31 cellular contexts compared by ENCODE assay signal in genomic region chr6:45498620-45499019, GRCh38.
"Had no signal": no experiment of that assay in that cellular context is flagged by ENCODE, and none has a peak within 500 bp of the region (broad histone marks: within the 10 kb centered on the region; RNA-seq: fewer than 3 reads in every experiment).

No MANE protein-coding gene starts in this region.

- H3K9me3 ChIP-seq: ascending aorta, gastrocnemius medialis, pancreas, prostate gland, tibial artery, upper lobe of right lung had no signal

- DNase-seq: activated CD4-positive, alpha-beta memory T cell treated with anti-CD3 and anti-CD28 coated beads for 36 hours; activated CD4-positive, alpha-beta T cell treated with anti-CD3 and anti-CD28 coated beads, Interleukin-2, amount 10 ng/mL, durations not matched to agents 24 days and 14 days; activated CD8-positive, alpha-beta memory T cell treated with anti-CD3 and anti-CD28 coated beads, Interleukin-2, amount 50 U/mL, for 4 hours; activated T-cell treated with anti-CD3 and anti-CD28 coated beads, Interleukin-2, amount 50 U/mL, for 1 hour; dorsolateral prefrontal cortex; effector memory CD4-positive, alpha-beta T cell; gastrocnemius medialis; hippocampal formation; left cardiac atrium; naive B cell; nephron progenitor cell; nucleus accumbens; pancreas; retina; stimulated activated CD4-positive, alpha-beta T cell treated with anti-CD3 and anti-CD28 coated beads, Interleukin-4, amount 100 ng/mL, for 24 hours; stimulated activated naive CD8-positive, alpha-beta T cell treated with anti-CD3 and anti-CD28 coated beads, Interleukin-15, amount 100 ng/mL, for 72 hours; tibial artery; upper lobe of right lung; WERI-Rb-1 had no signal

- ATAC-seq: activated CD4-positive, CD25-positive, alpha-beta regulatory T cell treated with anti-CD3 and anti-CD28 coated beads, Interleukin-2, amount 50 U/mL, for 24 hours; activated T-helper 17 cell treated with anti-CD3 and anti-CD28 coated beads, Interleukin-2, amount 50 U/mL, for 72 hours; gastrocnemius medialis; left cardiac atrium; pancreas; sciatic nerve; stimulated activated memory B cell treated with anti-CD40 and anti-IgM and Interleukin-4, amounts not matched to agents 10 μg/mL and 1 μg/mL and 100 μg/mL, for 72 hours; stimulated activated naive CD8-positive, alpha-beta T cell treated with anti-CD3 and anti-CD28 coated beads, Interleukin-15, amount 100 ng/mL, for 72 hours; upper lobe of right lung had no signal

- H3K27ac ChIP-seq: ascending aorta, coronary artery, dorsolateral prefrontal cortex, gastrocnemius medialis, pancreas, prostate gland, skin epidermis, tibial artery, upper lobe of right lung, WERI-Rb-1 had no signal

- H3K4me1 ChIP-seq: ascending aorta, gastrocnemius medialis, pancreas, prostate gland, tibial artery had no signal

- H3K27me3 Mint-ChIP-seq: activated CD4-positive, alpha-beta memory T cell treated with anti-CD3 and anti-CD28 coated beads for 36 hours; activated CD4-positive, alpha-beta T cell treated with anti-CD3 and anti-CD28 coated beads, Interleukin-2, amount 10 ng/mL, durations not matched to agents 24 days and 14 days; activated naive CD4-positive, alpha-beta T cell treated with anti-CD3 and anti-CD28 coated beads, Interleukin-2, amount 50 U/mL, for 24 hours; activated T-helper 17 cell treated with anti-CD3 and anti-CD28 coated beads, Interleukin-2, amount 50 U/mL, for 72 hours; naive B cell; stimulated activated memory B cell treated with anti-CD40 and anti-IgM and Interleukin-4, amounts not matched to agents 10 μg/mL and 1 μg/mL and 100 μg/mL, for 72 hours; stimulated activated naive CD8-positive, alpha-beta T cell treated with anti-CD3 and anti-CD28 coated beads, Interleukin-15, amount 100 ng/mL, for 72 hours had no signal

- H3K9me3 Mint-ChIP-seq: activated CD4-positive, alpha-beta memory T cell treated with anti-CD3 and anti-CD28 coated beads for 36 hours; activated naive CD4-positive, alpha-beta T cell treated with anti-CD3 and anti-CD28 coated beads, Interleukin-2, amount 50 U/mL, for 24 hours; activated T-helper 17 cell treated with anti-CD3 and anti-CD28 coated beads, Interleukin-2, amount 50 U/mL, for 72 hours; nephron progenitor cell; stimulated activated memory B cell treated with anti-CD40 and anti-IgM and Interleukin-4, amounts not matched to agents 10 μg/mL and 1 μg/mL and 100 μg/mL, for 72 hours had no signal

- FAIRE-seq: keratinocyte, pancreas had no signal

- H3K4me3 Mint-ChIP-seq: activated CD4-positive, alpha-beta memory T cell treated with anti-CD3 and anti-CD28 coated beads for 36 hours; activated CD4-positive, alpha-beta T cell treated with anti-CD3 and anti-CD28 coated beads, Interleukin-2, amount 10 ng/mL, durations not matched to agents 24 days and 14 days; activated naive CD4-positive, alpha-beta T cell treated with anti-CD3 and anti-CD28 coated beads, Interleukin-2, amount 50 U/mL, for 24 hours; activated T-helper 17 cell treated with anti-CD3 and anti-CD28 coated beads, Interleukin-2, amount 50 U/mL, for 72 hours; brain; mesothelial cell of epicardium; naive B cell; nephron progenitor cell; stimulated activated memory B cell treated with anti-CD40 and anti-IgM and Interleukin-4, amounts not matched to agents 10 μg/mL and 1 μg/mL and 100 μg/mL, for 72 hours; stimulated activated naive CD8-positive, alpha-beta T cell treated with anti-CD3 and anti-CD28 coated beads, Interleukin-15, amount 100 ng/mL, for 72 hours had no signal

- H3K27ac Mint-ChIP-seq: activated CD4-positive, alpha-beta memory T cell treated with anti-CD3 and anti-CD28 coated beads for 36 hours; activated CD4-positive, alpha-beta T cell treated with anti-CD3 and anti-CD28 coated beads, Interleukin-2, amount 10 ng/mL, durations not matched to agents 24 days and 14 days; activated naive CD4-positive, alpha-beta T cell treated with anti-CD3 and anti-CD28 coated beads, Interleukin-2, amount 50 U/mL, for 24 hours; activated T-helper 17 cell treated with anti-CD3 and anti-CD28 coated beads, Interleukin-2, amount 50 U/mL, for 72 hours; mesothelial cell of epicardium; naive B cell; nephron progenitor cell; stimulated activated memory B cell treated with anti-CD40 and anti-IgM and Interleukin-4, amounts not matched to agents 10 μg/mL and 1 μg/mL and 100 μg/mL, for 72 hours; stimulated activated naive CD8-positive, alpha-beta T cell treated with anti-CD3 and anti-CD28 coated beads, Interleukin-15, amount 100 ng/mL, for 72 hours had no signal

- H3K36me3 Mint-ChIP-seq: brain; mesothelial cell of epicardium; naive B cell; stimulated activated memory B cell treated with anti-CD40 and anti-IgM and Interleukin-4, amounts not matched to agents 10 μg/mL and 1 μg/mL and 100 μg/mL, for 72 hours had no signal

- H3K27me3 ChIP-seq: ascending aorta, gastrocnemius medialis, pancreas, tibial artery, upper lobe of right lung had no signal

- H3K4me3 ChIP-seq: ascending aorta, coronary artery, dorsolateral prefrontal cortex, gastrocnemius medialis, pancreas, prostate gland, skin epidermis, tibial artery, upper lobe of right lung had no signal

- H3K36me3 ChIP-seq: ascending aorta, gastrocnemius medialis, pancreas, prostate gland, tibial artery, upper lobe of right lung, WERI-Rb-1 had no signal
